In the genomic region with DNA sequence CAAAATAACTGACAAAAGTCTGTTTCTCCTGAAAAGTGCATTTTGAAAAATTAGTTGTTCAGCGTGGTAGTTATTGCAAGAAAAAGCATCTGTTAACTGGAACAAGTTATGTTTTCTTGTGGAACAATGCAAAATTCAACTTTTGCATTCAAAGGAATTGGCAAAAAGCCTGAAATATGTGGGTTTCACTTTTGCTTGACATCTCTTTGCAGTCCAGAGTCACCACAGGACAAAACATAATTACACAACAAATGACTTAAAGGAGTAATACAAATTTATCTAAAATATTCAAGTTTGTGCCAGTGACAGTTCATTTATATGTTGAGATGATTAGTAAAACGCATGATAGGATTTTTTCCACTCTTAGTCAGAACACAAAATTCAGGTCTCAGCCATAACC, we compare ENCODE assay signal across 18 cellular contexts.
A peak's percentile ranks its signal among the peaks of the same experiment; 100 is the strongest.
DNase-seq lines count a peak whose midpoint lies in the region; ATAC-seq and TF ChIP-seq lines count a peak whose summit lies in the region.
"Had no signal": no experiment of that assay in that cellular context is flagged by ENCODE, and none has a peak within 500 bp of the region (broad histone marks: within the 10 kb centered on the region; RNA-seq: fewer than 3 reads in every experiment).

No MANE protein-coding gene starts in this region.

- ATAC-seq in GM18511 (IDR thresholded peaks at IDR 0.05; ENCODE audit: unreplicated experiment) = peak; percentile 42
- peak; percentile 29 for ATAC-seq in HG03064 (IDR thresholded peaks at IDR 0.05; ENCODE audit: low read depth, unreplicated experiment)
- ATAC-seq: activated CD4-positive, CD25-positive, alpha-beta regulatory T cell treated with anti-CD3 and anti-CD28 coated beads, Interleukin-2, amount 50 U/mL, for 24 hours; HCT116 had no signal

- no peak overlapping the region for H4K91ac ChIP-seq in mesenchymal stem cell (ENCODE audit: low read length)

- no peak overlapping the region for H2BK15ac ChIP-seq in mesenchymal stem cell (ENCODE audit: low read depth, poor library complexity, severe bottlenecking)

- H3K23ac ChIP-seq in mesenchymal stem cell (ENCODE audit: low read length in 2 of 2) = no peak overlapping the region

- no peak overlapping the region for H3K4ac ChIP-seq in mesenchymal stem cell (ENCODE audit: low read depth in 1 of 2, low read length in 2 of 2)

- H2BK5ac ChIP-seq in mesenchymal stem cell (ENCODE audit: low read depth, low read length, poor library complexity, severe bottlenecking) = no peak overlapping the region

- H3K18ac ChIP-seq in mesenchymal stem cell (ENCODE audit: low read depth in 1 of 2, low read length in 2 of 2) = no peak overlapping the region

- peak; percentile 39 for DNase-seq in astrocyte of the spinal cord (ENCODE audit: low read depth, low spot score)
- DNase-seq in mesenchymal stem cell = peak; percentile 67
- DNase-seq in stimulated activated CD4-positive, alpha-beta T cell treated with anti-CD3 and anti-CD28 coated beads, Interleukin-4, amount 100 ng/mL, for 1 hour = no peak
- no peak for DNase-seq in KBM-7
- no peak for DNase-seq in GOT3 (lab: John Stamatoyannopoulos, UW)
- DNase-seq in HuH-7 (ENCODE audit: low spot score) = no peak
- DNase-seq: activated T-cell treated with anti-CD3 and anti-CD28 coated beads, Interleukin-2, amount 50 U/mL, for 1 hour; amygdala; glutamatergic neuron; kidney glomerular epithelial cell; NCI-H1105 treated with DMSO at 0.1 percent for 48 hours; NCI-H446 treated with DMSO at 0.1 percent for 48 hours; stimulated activated naive CD4-positive, alpha-beta T cell treated with Interleukin-2 at 50 U/mL for 16 hours had no signal

- H2BK120ac ChIP-seq in mesenchymal stem cell (ENCODE audit: low read depth, low read length) = no peak overlapping the region

- H3K9ac ChIP-seq in mesenchymal stem cell (ENCODE audit: low read length) = no peak overlapping the region
- H3K9ac ChIP-seq: BLaER1 treated with 17β-estradiol and CSF1 and Interleukin-3, amounts not matched to agents 10 nM and 100 nM had no signal

- no peak overlapping the region for H3K4me3 ChIP-seq in astrocyte of the spinal cord (ENCODE audit: low read depth, low read length)
- no peak overlapping the region for H3K4me3 ChIP-seq in mesenchymal stem cell (ENCODE audit: insufficient read depth in 1 of 2, low read depth in 1 of 2, low read length in 2 of 2)
- H3K4me3 ChIP-seq: BLaER1 treated with 17β-estradiol and CSF1 and Interleukin-3, amounts not matched to agents 10 nM and 100 nM had no signal

- no peak overlapping the region for H3K14ac ChIP-seq in mesenchymal stem cell (ENCODE audit: low read length in 2 of 2)

- in situ Hi-C loops in astrocyte of the spinal cord (cut with HindIII; ENCODE audit: low sequenced_read_pairs) (no loop called here), KBM-7 (cut with MboI; ENCODE audit: low pct_unique_long_range_greater_than_20kb, low sequenced_read_pairs) (no loop called here)

- peaks cover 1% of the 10 kb centered on the region for H3K4me1 ChIP-seq in mesenchymal stem cell (ENCODE audit: control insufficient read depth, insufficient read depth, low read depth, low read length)

- no peak overlapping the region for H3K4me2 ChIP-seq in mesenchymal stem cell (ENCODE audit: low read length, poor library complexity, severe bottlenecking)

- no peak overlapping the region for H2AK5ac ChIP-seq in mesenchymal stem cell (ENCODE audit: low read length, severe bottlenecking)

- H3K9me3 ChIP-seq in mesenchymal stem cell (ENCODE audit: control insufficient read depth, low read length) = no peaks in the 10 kb centered on the region
- H3K9me3 ChIP-seq: BLaER1 treated with 17β-estradiol and CSF1 and Interleukin-3, amounts not matched to agents 10 nM and 100 nM had no signal

- H2BK12ac ChIP-seq in mesenchymal stem cell (ENCODE audit: low read length in 2 of 2) = no peak overlapping the region

- 88% methylated on average over 1 of the region's 2 CpGs for WGBS in mesenchymal stem cell

- H2AFZ ChIP-seq in mesenchymal stem cell (ENCODE audit: low read depth, low read length) = no peak overlapping the region

- no peaks in the 10 kb centered on the region for H3K79me1 ChIP-seq in mesenchymal stem cell (replicated peaks; ENCODE audit: low read length, poor library complexity, severe bottlenecking)

- no peaks in the 10 kb centered on the region for H3K27me3 ChIP-seq in mesenchymal stem cell (ENCODE audit: control insufficient read depth in 1 of 2, insufficient read depth in 1 of 2, low read length in 2 of 2)
- H3K27me3 ChIP-seq: BLaER1 treated with 17β-estradiol and CSF1 and Interleukin-3, amounts not matched to agents 10 nM and 100 nM had no signal

- H3K36me3 ChIP-seq in mesenchymal stem cell (ENCODE audit: control insufficient read depth in 1 of 2, insufficient read depth in 2 of 2, low read depth in 1 of 2, low read length in 2 of 2) = no peaks in the 10 kb centered on the region
- H3K36me3 ChIP-seq: BLaER1 treated with 17β-estradiol and CSF1 and Interleukin-3, amounts not matched to agents 10 nM and 100 nM had no signal

- H3K27ac ChIP-seq in mesenchymal stem cell (ENCODE audit: low read length, poor library complexity, severe bottlenecking) = no peak overlapping the region
- H3K27ac ChIP-seq: BLaER1 treated with 17β-estradiol and CSF1 and Interleukin-3, amounts not matched to agents 10 nM and 100 nM had no signal

- H4K8ac ChIP-seq in mesenchymal stem cell (ENCODE audit: low read length) = no peak overlapping the region

- TF ChIP-seq CTCF in astrocyte of the spinal cord (IDR thresholded peaks at IDR 0.05; ENCODE audit: low read depth, low read length) = no peak

Comparison
In these comparisons a context has a peak if more than half of its experiments do, and no peak if none do; other contexts are left out.
1. DNase-seq: peak in astrocyte of the spinal cord (single experiment) and mesenchymal stem cell (single experiment); none in stimulated activated CD4-positive, alpha-beta T cell treated with anti-CD3 and anti-CD28 coated beads, Interleukin-4, amount 100 ng/mL, for 1 hour (single experiment), KBM-7 (single experiment), GOT3 (single experiment) and HuH-7 (single experiment).